Comparison of ENCODE assay signal across 18 cellular contexts in the genomic region with DNA sequence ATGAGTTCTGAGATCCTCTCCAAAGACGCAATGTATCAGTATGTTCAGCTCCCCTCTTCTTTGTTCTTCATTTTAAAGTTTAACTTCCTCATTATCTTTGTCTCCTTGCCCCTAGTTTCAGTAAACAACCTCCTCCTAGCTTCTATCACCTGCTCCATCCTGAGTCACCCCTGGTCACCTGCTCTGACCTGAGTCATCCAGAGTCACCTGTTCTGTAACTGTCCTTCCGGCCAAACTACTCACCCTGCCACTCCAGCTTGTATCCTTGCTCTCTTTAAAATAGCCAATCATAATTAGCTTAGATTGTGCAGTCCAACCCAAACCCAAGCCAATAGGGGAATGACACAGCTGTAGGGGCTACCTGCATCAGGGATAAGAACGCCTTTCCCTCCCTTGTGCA.
A peak's percentile ranks its signal among the peaks of the same experiment; 100 is the strongest.
DNase-seq lines count a peak whose midpoint lies in the region; ATAC-seq, FAIRE-seq and TF ChIP-seq lines count a peak whose summit lies in the region.
"Had no signal": no experiment of that assay in that cellular context is flagged by ENCODE, and none has a peak within 500 bp of the region (broad histone marks: within the 10 kb centered on the region; RNA-seq: fewer than 3 reads in every experiment).

No MANE protein-coding gene starts in this region.

- no peaks in the 10 kb centered on the region for H3K4me1 ChIP-seq in endodermal cell (ENCODE audit: control insufficient read depth, insufficient read depth, low read length)
- H3K4me1 ChIP-seq in HepG2 (ENCODE audit: insufficient read depth, low read length): no peaks in the 10 kb centered on the region
- H3K4me1 ChIP-seq in SK-N-SH (ENCODE audit: control insufficient read depth in 1 of 2, insufficient read depth in 2 of 2, low read depth in 1 of 2, low read length in 1 of 2): no peaks in the 10 kb centered on the region
- H3K4me1 ChIP-seq: Caco-2, HAP-1 had no signal

- H3K9ac ChIP-seq in endodermal cell (ENCODE audit: extremely low read depth, low read length, poor library complexity, severe bottlenecking) (no peak overlapping the region), HepG2 (ENCODE audit: insufficient read depth, low read depth, low read length) (no peak overlapping the region), SK-N-SH (no peak overlapping the region)

- no peaks in the 10 kb centered on the region for H3K4me1 Mint-ChIP-seq in endodermal cell
- H3K4me1 Mint-ChIP-seq: CD4-positive, alpha-beta memory T cell had no signal

- TF ChIP-seq CTCF in endodermal cell (conservative IDR thresholded peaks at IDR 0.05) (no peak), HepG2 (CRISPR knock-in tag; IDR thresholded peaks at IDR 0.05) (no peak), SK-N-SH (IDR thresholded peaks at IDR 0.05) (no peak)

- no peak overlapping the region for H3K4me3 Mint-ChIP-seq in endodermal cell
- H3K4me3 Mint-ChIP-seq: CD4-positive, alpha-beta memory T cell; HFFc6 had no signal

- H2AFZ ChIP-seq in HepG2 (ENCODE audit: low read length) (no peak overlapping the region), SK-N-SH (ENCODE audit: low read depth) (no peak overlapping the region)

- H3K27me3 ChIP-seq in endodermal cell (ENCODE audit: control insufficient read depth, insufficient read depth, low read length, poor library complexity, severe bottlenecking) (no peaks in the 10 kb centered on the region), HepG2 (ENCODE audit: control insufficient read depth in 1 of 2, insufficient read depth in 2 of 2, low read length in 2 of 2) (no peaks in the 10 kb centered on the region; a peak in 1 of 5 replicates), SK-N-SH (ENCODE audit: insufficient read depth) (no peaks in the 10 kb centered on the region)

- no peaks in the 10 kb centered on the region for H3K27me3 Mint-ChIP-seq in endodermal cell (ENCODE audit: insufficient read depth)

- H3K4me2 ChIP-seq in HepG2 (ENCODE audit: low read depth, low read length) (no peak overlapping the region), SK-N-SH (no peak overlapping the region)

- no peaks in the 10 kb centered on the region for H3K79me2 ChIP-seq in HepG2 (ENCODE audit: insufficient read depth, low read length)
- H3K79me2 ChIP-seq in SK-N-SH (ENCODE audit: insufficient read depth): no peaks in the 10 kb centered on the region

- H4K20me1 ChIP-seq in HepG2 (ENCODE audit: insufficient read depth, low read length) (no peaks in the 10 kb centered on the region), SK-N-SH (ENCODE audit: insufficient read depth) (no peaks in the 10 kb centered on the region)

- no peaks in the 10 kb centered on the region for H3F3A ChIP-seq in SK-N-SH (replicated peaks; ENCODE audit: insufficient read depth)

- FAIRE-seq in HepG2 (lab: Jason Lieb, UNC): no peak
- FAIRE-seq: GM12891, GM18507, H54 had no signal

- no peak overlapping the region for H3K4me3 ChIP-seq in endodermal cell (ENCODE audit: low read length)
- H3K4me3 ChIP-seq in HepG2 (replicated peaks in 1 of 3; ENCODE audit: insufficient read depth in 1 of 3, low read depth in 2 of 3, low read length in 3 of 3): no peak overlapping the region
- no peak overlapping the region for H3K4me3 ChIP-seq in SK-N-SH (ENCODE audit: low read depth in 2 of 2, low read length in 1 of 2)
- H3K4me3 ChIP-seq: HAP-1 had no signal

- CTCF ChIA-PET in HepG2 (lab: Yijun Ruan, JAX; ENCODE audit: low intra/inter-chr PET ratio, low total read pairs): no interaction called here
- CTCF ChIA-PET in SK-N-SH (lab: Yijun Ruan, JAX): no interaction called here

- ATAC-seq in HepG2: no peak

- no peaks in the 10 kb centered on the region for H3K9me2 ChIP-seq in SK-N-SH

- H3K27ac ChIP-seq in endodermal cell (ENCODE audit: low read depth, low read length) (no peak overlapping the region), HepG2 (ENCODE audit: extremely low read length, insufficient read depth, low read length) (no peak overlapping the region), SK-N-SH (ENCODE audit: low read depth in 2 of 2, low read length in 1 of 2) (no peak overlapping the region)

- TF ChIP-seq RAD21 in HepG2 (CRISPR knock-in tag; IDR thresholded peaks at IDR 0.05): no peak
- TF ChIP-seq RAD21 in SK-N-SH (IDR thresholded peaks at IDR 0.05; ENCODE audit: low read length): no peak

- H3K9me3 ChIP-seq in endodermal cell (ENCODE audit: control insufficient read depth, low read length) (peaks cover 10% of the 10 kb centered on the region), HepG2 (ENCODE audit: low read length) (peaks cover 49% of the 10 kb centered on the region), SK-N-SH (no peaks in the 10 kb centered on the region)
- H3K9me3 ChIP-seq: Caco-2 had no signal

- no TSS peak for BruUV-seq in HepG2 (replicated peaks; lab: Mats Ljungman, UMichigan)

- intact Hi-C loops in HepG2 (cut with micrococcal nuclease; ENCODE audit: unreplicated experiment): no loop called here

- POLR2A ChIA-PET in HepG2 (lab: Yijun Ruan, JAX): no interaction called here
- POLR2A ChIA-PET in SK-N-SH (lab: Yijun Ruan, JAX): no interaction called here

- in situ Hi-C loops in HepG2 (cut with HindIII; ENCODE audit: extremely low pct_ligation_motif_present, low pct_unique_long_range_greater_than_20kb): no loop called here

- peak; percentile 95 for DNase-seq in DMS53 treated with DMSO at 0.1 percent for 48 hours (lab: John Stamatoyannopoulos, UW; ENCODE audit: unreplicated experiment)
- DNase-seq in endodermal cell: peak; percentile 59
- peak; percentile 15 for DNase-seq in kidney tubule cell (ENCODE audit: low spot score)
- DNase-seq in HepG2 (ENCODE audit: low spot score): no peak
- no peak for DNase-seq in SK-N-SH
- no peak for DNase-seq in NCI-H345 treated with DMSO at 0.1 percent for 48 hours (lab: John Stamatoyannopoulos, UW; ENCODE audit: unreplicated experiment)
- DNase-seq: C1 segment of cervical spinal cord; Caco-2; CD4-positive, alpha-beta memory T cell; DMS153; DMS79 treated with DMSO at 0.1 percent for 48 hours; GF-D8; GOT3; HFFc6 had no signal

- no peaks in the 10 kb centered on the region for H3K36me3 Mint-ChIP-seq in endodermal cell (ENCODE audit: low read depth)

- peaks cover 10% of the 10 kb centered on the region for H3K9me3 Mint-ChIP-seq in endodermal cell

- H3K36me3 ChIP-seq in endodermal cell (ENCODE audit: control insufficient read depth, insufficient read depth, low read length) (no peaks in the 10 kb centered on the region), HepG2 (replicated peaks in 1 of 2; ENCODE audit: control insufficient read depth in 1 of 2, insufficient read depth in 2 of 2, low read length in 2 of 2) (no peaks in the 10 kb centered on the region), SK-N-SH (replicated peaks in 1 of 2; ENCODE audit: control insufficient read depth in 1 of 2, insufficient read depth in 2 of 2, low read length in 1 of 2) (no peaks in the 10 kb centered on the region)
- H3K36me3 ChIP-seq: HAP-1 had no signal

- TF ChIP-seq EP300 in HepG2 (IDR thresholded peaks at IDR 0.05; ENCODE audit: low read depth in 2 of 2, low read length in 2 of 2) (no peak), HepG2 (CRISPR knock-in tag; IDR thresholded peaks at IDR 0.05; ENCODE audit: borderline replicate concordance) (no peak), SK-N-SH (IDR thresholded peaks at IDR 0.05; ENCODE audit: borderline replicate concordance in 1 of 2, low read depth in 1 of 2, low read length in 1 of 2) (no peak)

- H3K27ac Mint-ChIP-seq in endodermal cell: no peak overlapping the region
- H3K27ac Mint-ChIP-seq: CD4-positive, alpha-beta memory T cell; HFFc6 had no signal

- no peak for TF ChIP-seq POLR2A in HepG2 (IDR thresholded peaks at IDR 0.05; ENCODE audit: insufficient read depth in 1 of 2, low read depth in 2 of 2, low read length in 2 of 2)

- WGBS in endodermal cell (ENCODE audit: insufficient coverage in 1 of 2, insufficient read length in 1 of 2), 2 experiments: 89 to 100% methylated on average over 2 to 3 of the region's 3 CpGs
- 13% methylated on average over 3 of the region's 3 CpGs for WGBS in HepG2 (ENCODE audit: low lambda C conversion rate)
- WGBS in SK-N-SH (ENCODE audit: low lambda C conversion rate): 46% methylated on average over 3 of the region's 3 CpGs

TF ChIP-seq in HepG2, 621 proteins besides CTCF, POLR2A, EP300 and RAD21 (continues in another document):
- TF ChIP-seq NAIF1 (CRISPR knock-in tag; IDR thresholded peaks at IDR 0.05; ENCODE audit: borderline replicate concordance) (no peak), HDAC2 (CRISPR knock-in tag; IDR thresholded peaks at IDR 0.05) (no peak), RFXAP (CRISPR knock-in tag; IDR thresholded peaks at IDR 0.05; ENCODE audit: borderline replicate concordance) (no peak)
- TF ChIP-seq, protein P1, sequence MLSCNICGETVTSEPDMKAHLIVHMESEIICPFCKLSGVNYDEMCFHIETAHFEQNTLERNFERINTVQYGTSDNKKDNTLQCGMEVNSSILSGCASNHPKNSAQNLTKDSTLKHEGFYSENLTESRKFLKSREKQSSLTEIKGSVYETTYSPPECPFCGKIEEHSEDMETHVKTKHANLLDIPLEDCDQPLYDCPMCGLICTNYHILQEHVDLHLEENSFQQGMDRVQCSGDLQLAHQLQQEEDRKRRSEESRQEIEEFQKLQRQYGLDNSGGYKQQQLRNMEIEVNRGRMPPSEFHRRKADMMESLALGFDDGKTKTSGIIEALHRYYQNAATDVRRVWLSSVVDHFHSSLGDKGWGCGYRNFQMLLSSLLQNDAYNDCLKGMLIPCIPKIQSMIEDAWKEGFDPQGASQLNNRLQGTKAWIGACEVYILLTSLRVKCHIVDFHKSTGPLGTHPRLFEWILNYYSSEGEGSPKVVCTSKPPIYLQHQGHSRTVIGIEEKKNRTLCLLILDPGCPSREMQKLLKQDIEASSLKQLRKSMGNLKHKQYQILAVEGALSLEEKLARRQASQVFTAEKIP (CRISPR knock-in tag; IDR thresholded peaks at IDR 0.05; ENCODE audit: borderline replicate concordance): no peak

TF ChIP-seq in SK-N-SH, 30 proteins besides CTCF, POLR2A, EP300 and RAD21 (continues in another document):
- TF ChIP-seq RCOR1 (IDR thresholded peaks at IDR 0.05; ENCODE audit: low read length) (no peak), ELF1 (IDR thresholded peaks at IDR 0.05) (no peak), NRF1 (IDR thresholded peaks at IDR 0.05; ENCODE audit: low read depth, low read length) (no peak), SMC3 (IDR thresholded peaks at IDR 0.05; ENCODE audit: low read depth, low read length) (no peak), FOXJ3 (CRISPR knock-in tag; IDR thresholded peaks at IDR 0.05) (no peak), GATA2 (CRISPR knock-in tag; IDR thresholded peaks at IDR 0.05) (no peak), MAX (IDR thresholded peaks at IDR 0.05; ENCODE audit: low read depth) (no peak)
- TF ChIP-seq, protein P2, sequence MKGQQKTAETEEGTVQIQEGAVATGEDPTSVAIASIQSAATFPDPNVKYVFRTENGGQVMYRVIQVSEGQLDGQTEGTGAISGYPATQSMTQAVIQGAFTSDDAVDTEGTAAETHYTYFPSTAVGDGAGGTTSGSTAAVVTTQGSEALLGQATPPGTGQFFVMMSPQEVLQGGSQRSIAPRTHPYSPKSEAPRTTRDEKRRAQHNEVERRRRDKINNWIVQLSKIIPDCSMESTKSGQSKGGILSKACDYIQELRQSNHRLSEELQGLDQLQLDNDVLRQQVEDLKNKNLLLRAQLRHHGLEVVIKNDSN (IDR thresholded peaks at IDR 0.05; ENCODE audit: borderline replicate concordance, low read depth): no peak

Comparison
In these comparisons a context has a peak if more than half of its experiments do, and no peak if none do; other contexts are left out.
1. DNase-seq: peak in DMS53 treated with DMSO at 0.1 percent for 48 hours (single experiment), endodermal cell (single experiment) and kidney tubule cell (single experiment); none in HepG2 (single experiment), SK-N-SH (single experiment) and NCI-H345 treated with DMSO at 0.1 percent for 48 hours (single experiment).